In the genomic region with DNA sequence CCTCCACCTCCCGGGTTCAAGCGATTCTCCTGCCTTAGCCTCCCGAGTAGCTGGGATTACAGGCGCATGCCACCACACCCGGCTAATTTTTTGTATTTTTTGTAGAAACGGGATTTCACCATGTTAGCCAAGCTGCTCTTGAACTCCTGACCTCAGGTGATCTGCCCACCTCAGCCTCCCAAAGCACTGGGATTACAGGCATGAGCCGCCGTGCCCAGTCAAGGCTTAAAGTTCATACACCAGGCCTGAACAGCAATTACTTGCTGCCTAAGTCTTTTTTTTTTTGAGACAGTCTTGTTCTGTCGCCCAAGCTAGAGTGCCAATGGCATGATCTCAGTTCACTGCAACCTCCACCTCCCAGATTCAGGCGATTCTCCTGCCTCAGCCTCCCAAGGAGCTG, we compare ENCODE assay signal across 1 cellular context. TPM values are rescaled to one million over a fixed set of nuclear protein-coding genes. Genes with fewer than 3 reads are reported as not detected.
"Had no signal": no experiment of that assay in that cellular context is flagged by ENCODE, and none has a peak within 500 bp of the region (broad histone marks: within the 10 kb centered on the region; RNA-seq: fewer than 3 reads in every experiment).

No MANE protein-coding gene starts in this region.

RNA-seq across cellular contexts. Expression of gene LRP6, which starts 43.9 kb away (rescaled TPM):
- polyA plus RNA-seq: immature natural killer cell had no signal
